In genomic region chr19:5827891-5828660, GRCh38 we compare ENCODE assay signal across 1 cellular context.
TF ChIP-seq lines count a peak whose summit lies in the region.

No MANE protein-coding gene starts in this region.

TF ChIP-seq in A549, 52 proteins besides CTCF, POLR2A, EP300 and RAD21 (continued from another document):
- TF ChIP-seq BCL3 (IDR thresholded peaks at IDR 0.05) (peak; percentile 80; the same call in 1 of the 3 replicates), ATOH8 (CRISPR knock-in tag; IDR thresholded peaks at IDR 0.05; ENCODE audit: low read depth) (no peak), HES2 (IDR thresholded peaks at IDR 0.05) (no peak), FOXS1 (CRISPR knock-in tag; IDR thresholded peaks at IDR 0.05) (no peak), MYC (IDR thresholded peaks at IDR 0.05; ENCODE audit: borderline replicate concordance, low read length) (no peak), TFCP2L1 (CRISPR knock-in tag; IDR thresholded peaks at IDR 0.05) (0 out of 2 replicates have a peak, but pooled peaks have one; percentile 63), GATA3 (IDR thresholded peaks at IDR 0.05; ENCODE audit: borderline replicate concordance) (no peak), HOXA7 (CRISPR knock-in tag; IDR thresholded peaks at IDR 0.05) (no peak), HOXB5 (CRISPR knock-in tag; IDR thresholded peaks at IDR 0.05) (no peak), CHD4 (IDR thresholded peaks at IDR 0.05; ENCODE audit: borderline replicate concordance) (no peak), HEYL (CRISPR knock-in tag; IDR thresholded peaks at IDR 0.05) (no peak), E2F6 (IDR thresholded peaks at IDR 0.05; ENCODE audit: borderline replicate concordance, low read depth) (peak; percentile 88; the same call in 1 of the 2 replicates), POLR2AphosphoS2 (conservative IDR thresholded peaks at IDR 0.05; ENCODE audit: low read length) (no peak), MAFK (IDR thresholded peaks at IDR 0.05; ENCODE audit: partially characterized antibody) (no peak), RFX5 (IDR thresholded peaks at IDR 0.05) (no peak), ELK1 (IDR thresholded peaks at IDR 0.05; ENCODE audit: low read depth, low read length) (no peak), KDM5A (IDR thresholded peaks at IDR 0.05) (no peak), SMC3 (IDR thresholded peaks at IDR 0.05) (no peak)
